13 cellular contexts compared by ENCODE assay signal in the genomic region with DNA sequence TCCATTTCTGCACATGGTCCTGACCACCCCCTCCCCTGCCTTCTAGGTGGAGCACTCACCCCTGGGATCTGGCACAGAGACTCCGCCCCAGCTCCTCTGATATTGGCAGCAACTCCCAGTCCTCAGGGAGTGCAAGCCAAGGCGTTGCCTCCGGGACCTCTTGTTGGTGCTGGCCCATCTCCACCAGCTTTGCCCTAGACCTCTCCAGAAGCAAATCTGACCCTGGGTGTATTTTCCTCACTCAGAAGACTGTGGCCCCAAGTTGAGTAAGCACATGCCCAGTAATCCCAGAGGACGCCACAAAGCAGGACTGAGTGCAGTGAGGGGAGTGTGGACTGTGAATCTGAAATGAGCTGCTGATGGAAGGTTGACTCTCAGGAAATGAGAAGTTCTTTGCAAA.
"Had no signal": no experiment of that assay in that cellular context is flagged by ENCODE, and none has a peak within 500 bp of the region (broad histone marks: within the 10 kb centered on the region; RNA-seq: fewer than 3 reads in every experiment).

No MANE protein-coding gene starts in this region.

- H3K4me1 ChIP-seq: gastroesophageal sphincter, pancreas had no signal

- ATAC-seq: gastroesophageal sphincter, left colon, pancreas had no signal

- H3K4me3 ChIP-seq: gastroesophageal sphincter, pancreas had no signal

- H3K9me3 ChIP-seq: gastroesophageal sphincter, pancreas had no signal

- H3K36me3 ChIP-seq: brain microvascular endothelial cell, gastroesophageal sphincter, pancreas had no signal

- H3K27me3 ChIP-seq: brain microvascular endothelial cell, gastroesophageal sphincter, pancreas had no signal

- H3K27ac ChIP-seq: brain microvascular endothelial cell, gastroesophageal sphincter, pancreas had no signal

- DNase-seq: activated CD4-positive, alpha-beta T cell treated with anti-CD3 and anti-CD28 coated beads, Interleukin-2, amount 10 ng/mL, durations not matched to agents 7 days and 5 days; activated naive CD8-positive, alpha-beta T cell treated with anti-CD3 and anti-CD28 coated beads for 36 hours; amygdala; brain microvascular endothelial cell; cerebellar nuclear complex; effector memory CD4-positive, alpha-beta T cell; left colon; pancreas; stimulated activated CD4-positive, alpha-beta T cell treated with anti-CD3 and anti-CD28 coated beads, Interleukin-12 subunit alpha, Interleukin-12 subunit beta, amount 100 ng/mL, for 4 hours; stimulated activated naive CD4-positive, alpha-beta T cell; substantia nigra; SW 1271 had no signal
